ENCODE assay signal across 19 cellular contexts in genomic region chr17:33874617-33875060, GRCh38.
DNase-seq lines count a peak whose midpoint lies in the region; ATAC-seq lines count a peak whose summit lies in the region.
"Had no signal": no experiment of that assay in that cellular context is flagged by ENCODE, and none has a peak within 500 bp of the region (broad histone marks: within the 10 kb centered on the region; RNA-seq: fewer than 3 reads in every experiment).

No MANE protein-coding gene starts in this region.

- DNase-seq in CD1c-positive myeloid dendritic cell (ENCODE audit: extremely low spot score): peak; percentile 19
- DNase-seq in HT-29 (ENCODE audit: low spot score): peak; percentile 16
- peak; percentile 93 for DNase-seq in OCI-M1 (lab: John Stamatoyannopoulos, UW)
- peak; percentile 46 for DNase-seq in islet precursor cell
- no peak for DNase-seq in GM03348 (ENCODE audit: low spot score)
- DNase-seq: activated CD4-positive, alpha-beta T cell treated with anti-CD3 and anti-CD28 coated beads for 48 hours; activated CD8-positive, alpha-beta memory T cell treated with anti-CD3 and anti-CD28 coated beads, Interleukin-2, amount 10 ng/mL, durations not matched to agents 7 days and 5 days; COR-L47; effector memory CD8-positive, alpha-beta T cell; EL; IMR-90; MG63; NCI-H187; stimulated activated CD4-positive, alpha-beta T cell treated with anti-CD3 and anti-CD28 coated beads, Interleukin-2, amount 100 ng/mL, for 48 hours; stimulated activated naive CD8-positive, alpha-beta T cell treated with anti-CD3 and anti-CD28 coated beads, Interleukin-15, Interleukin-2, amounts not matched to agents 100 U/mL and 50 U/mL, for 24 hours; thyroid gland had no signal

- ATAC-seq in HG03565 (IDR thresholded peaks at IDR 0.05; ENCODE audit: unreplicated experiment) (no peak), GM21423 (IDR thresholded peaks at IDR 0.05; ENCODE audit: unreplicated experiment) (no peak)
- ATAC-seq: activated CD8-positive, alpha-beta memory T cell treated with anti-CD3 and anti-CD28 coated beads, Interleukin-2, amount 10 ng/mL, durations not matched to agents 7 days and 5 days; effector memory CD8-positive, alpha-beta T cell; mucosa of descending colon; stimulated activated naive CD8-positive, alpha-beta T cell treated with anti-CD3 and anti-CD28 coated beads, Interleukin-15, Interleukin-2, amounts not matched to agents 100 U/mL and 50 U/mL, for 24 hours had no signal
